ENCODE assay signal across 21 cellular contexts in genomic region chr17:78236362-78237127, GRCh38. TPM values are rescaled to one million over a fixed set of nuclear protein-coding genes. Genes with fewer than 3 reads are reported as not detected.
DNase-seq lines count a peak whose midpoint lies in the region; ATAC-seq and TF ChIP-seq lines count a peak whose summit lies in the region.
"Had no signal": no experiment of that assay in that cellular context is flagged by ENCODE, and none has a peak within 500 bp of the region (broad histone marks: within the 10 kb centered on the region; RNA-seq: fewer than 3 reads in every experiment).

No MANE protein-coding gene starts in this region.

- no peaks in the 10 kb centered on the region for H3K9me3 ChIP-seq in BLaER1 treated with 17β-estradiol and CSF1 and Interleukin-3, amounts not matched to agents 10 nM and 100 nM (replicated peaks in 1 of 11)
- H3K9me3 ChIP-seq in endodermal cell (ENCODE audit: control insufficient read depth, low read length) (no peaks in the 10 kb centered on the region), osteoblast (ENCODE audit: low read depth, low read length) (no peaks in the 10 kb centered on the region), testis (no peaks in the 10 kb centered on the region)
- H3K9me3 ChIP-seq: A549 had no signal

- H3K27me3 ChIP-seq in BLaER1 treated with 17β-estradiol and CSF1 and Interleukin-3, amounts not matched to agents 10 nM and 100 nM: peaks cover 15 to 22% (median 17%) of the 10 kb centered on the region in 11 experiments
- H3K27me3 ChIP-seq in endodermal cell (ENCODE audit: control insufficient read depth, insufficient read depth, low read length, poor library complexity, severe bottlenecking) (peaks cover 13% of the 10 kb centered on the region), osteoblast (ENCODE audit: insufficient read depth, low read length) (peaks cover 13% of the 10 kb centered on the region), testis (no peaks in the 10 kb centered on the region)

- no TSS peak for BruUV-seq in MCF 10A (replicated peaks; lab: Mats Ljungman, UMichigan)

- H2AFZ ChIP-seq in osteoblast (ENCODE audit: low read length): no peak overlapping the region

- H3K36me3 Mint-ChIP-seq in endodermal cell (ENCODE audit: low read depth): no peaks in the 10 kb centered on the region
- H3K36me3 Mint-ChIP-seq in MCF 10A (ENCODE audit: insufficient read depth, unreplicated experiment): peaks cover 6% of the 10 kb centered on the region

- H3K27me3 Mint-ChIP-seq in endodermal cell (ENCODE audit: insufficient read depth) (peaks cover 16% of the 10 kb centered on the region), MCF 10A (ENCODE audit: insufficient read depth, unreplicated experiment) (peaks cover 3% of the 10 kb centered on the region)

- no peak for ATAC-seq in GM18517 (IDR thresholded peaks at IDR 0.05; ENCODE audit: unreplicated experiment)
- ATAC-seq: A549, PC-3 had no signal

- intact Hi-C loops in testis (cut with DNase I; ENCODE audit: low total_unique reads) (no loop called here), MCF 10A (cut with micrococcal nuclease) (no loop called here)

- TF ChIP-seq POLR2A in testis (IDR thresholded peaks at IDR 0.05): no peak

- H3K36me3 ChIP-seq in BLaER1 treated with 17β-estradiol and CSF1 and Interleukin-3, amounts not matched to agents 10 nM and 100 nM: no peaks in the 10 kb centered on the region
- H3K36me3 ChIP-seq in endodermal cell (ENCODE audit: control insufficient read depth, insufficient read depth, low read length) (no peaks in the 10 kb centered on the region), osteoblast (ENCODE audit: insufficient read depth, low read length) (no peaks in the 10 kb centered on the region), testis (ENCODE audit: low read depth, missing control alignments) (no peaks in the 10 kb centered on the region)

- TF ChIP-seq CTCF in endodermal cell (conservative IDR thresholded peaks at IDR 0.05) (no peak), osteoblast (IDR thresholded peaks at IDR 0.05; ENCODE audit: extremely low read depth, low read depth, low read length) (no peak), testis (IDR thresholded peaks at IDR 0.05) (no peak), MCF 10A (IDR thresholded peaks at IDR 0.05; ENCODE audit: unreplicated experiment) (no peak)

- peak overlapping the region in 7 of 11 experiments; percentile 62 to 88 (median 85); a peak in 13 of 22 replicates for H3K4me2 ChIP-seq in BLaER1 treated with 17β-estradiol and CSF1 and Interleukin-3, amounts not matched to agents 10 nM and 100 nM
- H3K4me2 ChIP-seq in osteoblast (ENCODE audit: insufficient read depth, low read length): no peak overlapping the region
- H3K4me2 ChIP-seq: A549 had no signal

- 92 to 93% methylated on average over 17 to 20 of the region's 20 CpGs for WGBS in endodermal cell (ENCODE audit: insufficient coverage in 1 of 2, insufficient read length in 1 of 2), 2 experiments
- 83 to 88% methylated on average over 9 to 20 of the region's 20 CpGs for WGBS in testis, 2 donors

- H3K4me3 ChIP-seq in BLaER1 treated with 17β-estradiol and CSF1 and Interleukin-3, amounts not matched to agents 10 nM and 100 nM: no peak overlapping the region
- H3K4me3 ChIP-seq in endodermal cell (ENCODE audit: low read length) (no peak overlapping the region), osteoblast (ENCODE audit: insufficient read depth, low read length) (no peak overlapping the region), testis (no peak overlapping the region)
- H3K4me3 ChIP-seq: A549 had no signal

- CTCF ChIA-PET in MCF 10A (lab: Yijun Ruan, JAX): no interaction called here

- DNase-seq in SK-N-DZ (ENCODE audit: low spot score) (peak; percentile 84), endodermal cell (peak; percentile 52), osteoblast (ENCODE audit: insufficient read length, low spot score, missing footprints) (peak; percentile 87), testis (no peak), RPMI8226 (no peak), MCF 10A (ENCODE audit: unreplicated experiment) (no peak)
- DNase-seq: COR-L47, HCEC 1CT, IMR-90, Kasumi-1, NCI-H1105, NCI-H2107, NCI-H2227 treated with DMSO at 0.1 percent for 48 hours, NCI-H526 treated with DMSO at 0.1 percent for 48 hours, PC-3 had no signal

- H3K4me3 Mint-ChIP-seq in endodermal cell: no peak overlapping the region
- H3K4me3 Mint-ChIP-seq in MCF 10A (ENCODE audit: unreplicated experiment): no peak overlapping the region
- H3K4me3 Mint-ChIP-seq: CD14-positive monocyte had no signal

- H3K79me2 ChIP-seq in osteoblast (ENCODE audit: insufficient read depth, low read length): no peaks in the 10 kb centered on the region

- no peak overlapping the region for H3K27ac Mint-ChIP-seq in endodermal cell
- H3K27ac Mint-ChIP-seq in MCF 10A (ENCODE audit: low read depth, unreplicated experiment): no peak overlapping the region
- H3K27ac Mint-ChIP-seq: CD14-positive monocyte had no signal

- H3K9ac ChIP-seq in BLaER1 treated with 17β-estradiol and CSF1 and Interleukin-3, amounts not matched to agents 10 nM and 100 nM: peak overlapping the region in 4 of 11 experiments; percentile 40 to 62 (median 54); a peak in 1 of 22 replicates
- no peak overlapping the region for H3K9ac ChIP-seq in endodermal cell (ENCODE audit: extremely low read depth, low read length, poor library complexity, severe bottlenecking)

- POLR2A ChIA-PET in MCF 10A (lab: Yijun Ruan, JAX): no interaction called here

- peaks cover 12 to 96% (median 80%) of the 10 kb centered on the region in 10 experiments for H3K4me1 ChIP-seq in BLaER1 treated with 17β-estradiol and CSF1 and Interleukin-3, amounts not matched to agents 10 nM and 100 nM
- H3K4me1 ChIP-seq in endodermal cell (ENCODE audit: control insufficient read depth, insufficient read depth, low read length) (no peaks in the 10 kb centered on the region), osteoblast (ENCODE audit: insufficient read depth, low read length) (no peaks in the 10 kb centered on the region), testis (peaks cover 7% of the 10 kb centered on the region)
- H3K4me1 ChIP-seq: A549 had no signal

- H3K4me1 Mint-ChIP-seq in endodermal cell (no peaks in the 10 kb centered on the region), MCF 10A (ENCODE audit: insufficient read depth, unreplicated experiment) (peaks cover 2% of the 10 kb centered on the region)

- H3K9me3 Mint-ChIP-seq in endodermal cell (no peaks in the 10 kb centered on the region), MCF 10A (ENCODE audit: unreplicated experiment) (no peaks in the 10 kb centered on the region)

- H3K27ac ChIP-seq in BLaER1 treated with 17β-estradiol and CSF1 and Interleukin-3, amounts not matched to agents 10 nM and 100 nM: peak overlapping the region in 3 of 11 experiments; percentile 25 to 50 (median 30); a peak in 4 of 22 replicates
- H3K27ac ChIP-seq in endodermal cell (ENCODE audit: low read depth, low read length) (peak overlapping the region; percentile 64), osteoblast (ENCODE audit: low read depth, low read length) (no peak overlapping the region), testis (no peak overlapping the region)
- H3K27ac ChIP-seq: A549 had no signal

- H4K20me1 ChIP-seq in BLaER1 treated with 17β-estradiol and CSF1 and Interleukin-3, amounts not matched to agents 10 nM and 100 nM: peaks cover 0 to 10% (median 5%) of the 10 kb centered on the region in 11 experiments; a peak in 9 of 22 replicates
- no peaks in the 10 kb centered on the region for H4K20me1 ChIP-seq in osteoblast (ENCODE audit: insufficient read depth, low read length)

RNA-seq across cellular contexts. Expression of gene TMEM235, which starts 5.1 kb away (rescaled TPM):
- polyA plus RNA-seq in SK-N-DZ (2014; cell fraction: cytosol; rRNA removed): 0.63 TPM in 1 of 2 replicates, not detected in the other
- 0.60 and 1.3 TPM in 2 replicates for polyA plus RNA-seq in SK-N-DZ (2014; cell fraction: nucleus; rRNA removed)
- total RNA-seq in endodermal cell: under 1 TPM in 1 of 2 donors, not detected in 1; 0.33 TPM
- polyA plus RNA-seq in endodermal cell (2013, experiment 1 of 2): not detected
- 0.33 TPM for polyA plus RNA-seq in endodermal cell (2013, experiment 2 of 2)
- total RNA-seq in osteoblast: not detected in 2 replicates
- not detected for total RNA-seq in testis
- polyA plus RNA-seq in testis (ENCODE audit: insufficient read depth, low read depth, low replicate concordance): not detected
- not detected in 2 replicates for total RNA-seq in MCF 10A (2022)
- total RNA-seq: HT-29, IMR-90, PC-3, SK-MEL-5 had no signal
- polyA plus RNA-seq: A549, CD14-positive monocyte, IMR-90 had no signal

RNA-seq across cellular contexts. Expression of gene BIRC5, which starts 22.5 kb away (rescaled TPM):
- polyA plus RNA-seq in SK-N-DZ (2014; cell fraction: cytosol; rRNA removed): 200 and 212 TPM in 2 replicates
- polyA plus RNA-seq in SK-N-DZ (2014; cell fraction: nucleus; rRNA removed): 123 and 127 TPM in 2 replicates
- total RNA-seq in endodermal cell (10 to 100 TPM; 59.7 to 89.6 TPM), osteoblast (8.0 and 11.5 TPM in 2 replicates), testis (10 to 100 TPM; 12.4 to 28.1 TPM), MCF 10A (2022) (24.6 and 45.6 TPM in 2 replicates)
- 113 TPM for polyA plus RNA-seq in endodermal cell (2013, experiment 1 of 2)
- 112 TPM for polyA plus RNA-seq in endodermal cell (2013, experiment 2 of 2)
- 58.5 TPM for polyA plus RNA-seq in testis (ENCODE audit: insufficient read depth, low read depth, low replicate concordance)
- polyA plus RNA-seq: CD14-positive monocyte had no signal

RNA-seq across cellular contexts. Expression of gene AFMID, which starts 49.4 kb away (rescaled TPM):
- 49.4 and 55.0 TPM in 2 replicates for polyA plus RNA-seq in SK-N-DZ (2014; cell fraction: cytosol; rRNA removed)
- polyA plus RNA-seq in SK-N-DZ (2014; cell fraction: nucleus; rRNA removed): 43.4 and 56.3 TPM in 2 replicates
- total RNA-seq in endodermal cell (10 to 100 TPM; 46.5 to 52.4 TPM), osteoblast (20.0 and 23.2 TPM in 2 replicates), testis (10 to 100 TPM; 59.4 to 82.2 TPM), MCF 10A (2022) (18.7 and 22.2 TPM in 2 replicates)
- polyA plus RNA-seq in endodermal cell (2013, experiment 1 of 2): 52.0 TPM
- polyA plus RNA-seq in endodermal cell (2013, experiment 2 of 2): 48.2 TPM
- polyA plus RNA-seq in testis (ENCODE audit: insufficient read depth, low read depth, low replicate concordance): 36.1 TPM

RNA-seq across cellular contexts. Expression of gene TK1, which starts 49.7 kb away (rescaled TPM):
- polyA plus RNA-seq in SK-N-DZ (2014; cell fraction: cytosol; rRNA removed): 77.3 and 87.6 TPM in 2 replicates
- 44.3 and 60.3 TPM in 2 replicates for polyA plus RNA-seq in SK-N-DZ (2014; cell fraction: nucleus; rRNA removed)
- total RNA-seq in endodermal cell (10 to 100 TPM; 81.0 to 97.4 TPM), osteoblast (17.7 and 23.9 TPM in 2 replicates), testis (1 to 10 TPM; 3.9 to 4.8 TPM), MCF 10A (2022) (8.5 and 21.4 TPM in 2 replicates)
- polyA plus RNA-seq in endodermal cell (2013, experiment 1 of 2): 44.3 TPM
- polyA plus RNA-seq in endodermal cell (2013, experiment 2 of 2): 48.8 TPM
- polyA plus RNA-seq in testis (ENCODE audit: insufficient read depth, low read depth, low replicate concordance): 5.7 TPM

Comparison
In these comparisons a context has a peak if more than half of its experiments do, and no peak if none do; other contexts are left out.
1. DNase-seq: peak in SK-N-DZ (single experiment), endodermal cell (single experiment) and osteoblast (single experiment); none in testis (single experiment), RPMI8226 (single experiment) and MCF 10A (single experiment).